Comparison of ENCODE assay signal across 36 cellular contexts in the genomic region with DNA sequence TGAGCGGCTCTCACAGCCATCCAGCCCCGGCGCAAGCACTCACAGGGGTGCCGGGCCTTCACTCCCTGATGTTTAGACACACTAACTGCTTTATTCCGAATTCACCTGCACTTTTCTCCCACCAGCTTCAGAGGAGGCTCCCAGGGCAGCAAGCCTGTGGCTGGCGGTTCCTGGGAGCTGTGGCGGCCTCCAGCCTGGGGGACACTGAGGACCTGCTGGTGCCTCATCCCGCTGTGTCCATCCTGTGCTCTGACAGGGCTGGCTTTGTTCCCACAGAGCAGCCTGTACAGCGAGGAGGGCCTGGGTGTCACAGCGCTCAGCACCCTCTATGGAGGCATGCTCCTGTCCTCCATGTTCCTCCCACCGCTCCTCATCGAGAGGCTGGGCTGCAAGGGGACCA. TPM values are rescaled to one million over a fixed set of nuclear protein-coding genes. Genes with fewer than 3 reads are reported as not detected.
"Had no signal": no experiment of that assay in that cellular context is flagged by ENCODE, and none has a peak within 500 bp of the region (broad histone marks: within the 10 kb centered on the region; RNA-seq: fewer than 3 reads in every experiment).

No MANE protein-coding gene starts in this region.

- H3K27ac Mint-ChIP-seq: activated B cell treated with CpG ODN at 0.5 μM for 24 hours; activated CD8-positive, alpha-beta T cell treated with anti-CD3 and anti-CD28 coated beads for 36 hours; activated naive CD8-positive, alpha-beta T cell; activated T-helper 17 cell treated with anti-CD3 and anti-CD28 coated beads, Interleukin-2, amount 50 U/mL, for 72 hours; T-helper 17 cell; T-helper 2 cell treated with Interferon-gamma antibody and Interleukin-4, amounts not matched to agents 5 μg/mL and 100 μg/mL, for 36 hours had no signal

- H3K4me1 ChIP-seq: body of pancreas, colonic mucosa, esophagus squamous epithelium, gastroesophageal sphincter had no signal

- H3K27ac ChIP-seq: body of pancreas, colonic mucosa, epithelial cell of prostate, esophagus squamous epithelium, gastroesophageal sphincter, WERI-Rb-1 had no signal

- H3K27me3 ChIP-seq: body of pancreas, colonic mucosa, esophagus squamous epithelium, gastroesophageal sphincter had no signal

- H3K9me3 Mint-ChIP-seq: activated B cell treated with CpG ODN at 0.5 μM for 24 hours; activated CD8-positive, alpha-beta T cell treated with anti-CD3 and anti-CD28 coated beads for 36 hours; activated T-cell treated with anti-CD3 and anti-CD28 coated beads, Interleukin-2, amount 50 U/mL, for 4 hours; activated T-helper 17 cell treated with anti-CD3 and anti-CD28 coated beads, Interleukin-2, amount 50 U/mL, for 72 hours; T-helper 2 cell treated with Interferon-gamma antibody and Interleukin-4, amounts not matched to agents 5 μg/mL and 100 μg/mL, for 36 hours had no signal

- H3K4me3 ChIP-seq: body of pancreas, colonic mucosa, esophagus squamous epithelium, gastroesophageal sphincter had no signal

- H3K4me1 Mint-ChIP-seq: activated T-helper 17 cell treated with anti-CD3 and anti-CD28 coated beads, Interleukin-2, amount 50 U/mL, for 72 hours; T-helper 17 cell had no signal

- H3K36me3 Mint-ChIP-seq: activated naive CD8-positive, alpha-beta T cell had no signal

- H3K9me3 ChIP-seq: body of pancreas, colonic mucosa, esophagus squamous epithelium had no signal

- DNase-seq: activated B cell treated with CpG ODN at 0.5 μM for 24 hours; activated CD4-positive, alpha-beta T cell treated with anti-CD3 and anti-CD28 coated beads for 48 hours; activated CD4-positive, alpha-beta T cell treated with anti-CD3 and anti-CD28 coated beads, Interleukin-2, amount 50 U/mL, for 1 hour; activated CD4-positive, alpha-beta T cell treated with anti-CD3 and anti-CD28 coated beads, Interleukin-2, amount 50 U/mL, for 48 hours; activated CD8-positive, alpha-beta memory T cell treated with anti-CD3 and anti-CD28 coated beads for 24 hours; activated CD8-positive, alpha-beta T cell treated with anti-CD3 and anti-CD28 coated beads for 36 hours; activated effector memory CD4-positive, alpha-beta T cell treated with Interleukin-2 at 50 U/mL for 16 hours; activated gamma-delta T cell treated with Interleukin-2 at 50 U/mL for 16 hours; activated naive CD4-positive, alpha-beta T cell treated with anti-CD3 and anti-CD28 coated beads, Interleukin-2, amount 50 U/mL, for 16 hours; activated naive CD4-positive, alpha-beta T cell treated with Interleukin-2 at 50 U/mL for 16 hours; activated T-cell treated with anti-CD3 and anti-CD28 coated beads, Interleukin-2, amount 50 U/mL, for 4 hours; amniotic stem cell; aorta; body of pancreas; central memory CD4-positive, alpha-beta T cell; cerebellar nuclear complex; colonic mucosa; effector CD8-positive, alpha-beta T cell; esophagus squamous epithelium; foreskin melanocyte; T-helper 1 cell; T-helper 17 cell; T1000; WERI-Rb-1 had no signal

- ATAC-seq: activated CD4-positive, CD25-positive, alpha-beta regulatory T cell treated with anti-CD3 and anti-CD28 coated beads, Interleukin-2, amount 50 U/mL, for 24 hours; activated CD8-positive, alpha-beta T cell treated with anti-CD3 and anti-CD28 coated beads for 36 hours; activated T-cell treated with anti-CD3 and anti-CD28 coated beads, Interleukin-2, amount 50 U/mL, for 4 hours; activated T-helper 17 cell treated with anti-CD3 and anti-CD28 coated beads, Interleukin-2, amount 50 U/mL, for 72 hours; body of pancreas; gastroesophageal sphincter; T-helper 17 cell had no signal

- H3K4me3 Mint-ChIP-seq: activated B cell treated with CpG ODN at 0.5 μM for 24 hours; activated CD8-positive, alpha-beta T cell treated with anti-CD3 and anti-CD28 coated beads for 36 hours; activated naive CD8-positive, alpha-beta T cell; activated T-cell treated with anti-CD3 and anti-CD28 coated beads, Interleukin-2, amount 50 U/mL, for 4 hours; activated T-helper 17 cell treated with anti-CD3 and anti-CD28 coated beads, Interleukin-2, amount 50 U/mL, for 72 hours; T-helper 17 cell; T-helper 2 cell treated with Interferon-gamma antibody and Interleukin-4, amounts not matched to agents 5 μg/mL and 100 μg/mL, for 36 hours had no signal

RNA-seq across cellular contexts. Expression of gene UNC93A, which starts 3.1 kb away (rescaled TPM):
- total RNA-seq: activated B cell treated with CpG ODN at 0.5 μM for 24 hours; activated CD8-positive, alpha-beta T cell treated with anti-CD3 and anti-CD28 coated beads for 36 hours; activated T-cell treated with anti-CD3 and anti-CD28 coated beads, Interleukin-2, amount 50 U/mL, for 4 hours; activated T-helper 17 cell treated with anti-CD3 and anti-CD28 coated beads, Interleukin-2, amount 50 U/mL, for 72 hours; aorta; body of pancreas; dermis microvascular lymphatic vessel endothelial cell; endothelial cell of umbilical vein; fibroblast of lung; fibroblast of villous mesenchyme; gastroesophageal sphincter; T-helper 17 cell had no signal
- polyA plus RNA-seq: adipose tissue, aorta, endothelial cell of umbilical vein, fibroblast of lung had no signal

RNA-seq across cellular contexts. Expression of gene TTLL2, which starts 30.6 kb away (rescaled TPM):
- total RNA-seq: activated B cell treated with CpG ODN at 0.5 μM for 24 hours; activated CD8-positive, alpha-beta T cell treated with anti-CD3 and anti-CD28 coated beads for 36 hours; activated T-cell treated with anti-CD3 and anti-CD28 coated beads, Interleukin-2, amount 50 U/mL, for 4 hours; activated T-helper 17 cell treated with anti-CD3 and anti-CD28 coated beads, Interleukin-2, amount 50 U/mL, for 72 hours; aorta; body of pancreas; colonic mucosa; dermis microvascular lymphatic vessel endothelial cell; endothelial cell of umbilical vein; esophagus squamous epithelium; fibroblast of lung; fibroblast of villous mesenchyme; gastroesophageal sphincter; T-helper 17 cell had no signal
- polyA plus RNA-seq: adipose tissue, aorta, endothelial cell of umbilical vein, esophagus, fibroblast of lung had no signal
